23 cellular contexts compared by ENCODE assay signal in genomic region chr2:160006466-160006865, GRCh38. TPM values are rescaled to one million over a fixed set of nuclear protein-coding genes. Genes with fewer than 3 reads are reported as not detected.
A peak's percentile ranks its signal among the peaks of the same experiment; 100 is the strongest.
DNase-seq lines count a peak whose midpoint lies in the region; ATAC-seq and TF ChIP-seq lines count a peak whose summit lies in the region.
"Had no signal": no experiment of that assay in that cellular context is flagged by ENCODE, and none has a peak within 500 bp of the region (broad histone marks: within the 10 kb centered on the region; RNA-seq: fewer than 3 reads in every experiment).

No MANE protein-coding gene starts in this region.

- H3K9ac ChIP-seq in mesenchymal stem cell (ENCODE audit: low read length) = no peak overlapping the region

- no peaks in the 10 kb centered on the region for H3K27me3 Mint-ChIP-seq in stimulated activated naive B cell treated with anti-CD40 and anti-IgM and Interleukin-4, amounts not matched to agents 10 μg/mL and 1 μg/mL and 100 μg/mL, for 72 hours
- H3K27me3 Mint-ChIP-seq: brain had no signal

- 62% methylated on average over 2 of the region's 2 CpGs for WGBS in mesenchymal stem cell

- H3K27ac ChIP-seq in mesenchymal stem cell (ENCODE audit: low read length, poor library complexity, severe bottlenecking) = no peak overlapping the region
- H3K27ac ChIP-seq: SK-N-MC, transverse colon had no signal

- H3K4me2 ChIP-seq in mesenchymal stem cell (ENCODE audit: low read length, poor library complexity, severe bottlenecking) = no peak overlapping the region

- H2AK5ac ChIP-seq in mesenchymal stem cell (ENCODE audit: low read length, severe bottlenecking) = no peak overlapping the region

- no peak overlapping the region for H3K4ac ChIP-seq in mesenchymal stem cell (ENCODE audit: low read depth in 1 of 2, low read length in 2 of 2)

- in situ Hi-C loops in GM13977 (cut with MboI; ENCODE audit: low pct_unique_long_range_greater_than_20kb, low sequenced_read_pairs, unreplicated experiment) = no loop called here

- peak; percentile 85 for ATAC-seq in GM18511 (IDR thresholded peaks at IDR 0.05; ENCODE audit: unreplicated experiment)
- ATAC-seq in GM19463 (IDR thresholded peaks at IDR 0.05; ENCODE audit: unreplicated experiment) = peak; percentile 76
- ATAC-seq in HG03432 (IDR thresholded peaks at IDR 0.05; ENCODE audit: unreplicated experiment) = peak; percentile 75
- no peak for ATAC-seq in stimulated activated naive B cell treated with anti-CD40 and anti-IgM and Interleukin-4, amounts not matched to agents 10 μg/mL and 1 μg/mL and 100 μg/mL, for 72 hours (replicated peaks)
- ATAC-seq: activated CD4-positive, CD25-positive, alpha-beta regulatory T cell treated with anti-CD3 and anti-CD28 coated beads, Interleukin-2, amount 50 U/mL, for 24 hours; activated T-cell treated with anti-CD3 and anti-CD28 coated beads, Interleukin-2, amount 50 U/mL, for 72 hours had no signal

- no peak overlapping the region for H2AFZ ChIP-seq in mesenchymal stem cell (ENCODE audit: low read depth, low read length)

- no peaks in the 10 kb centered on the region for H3K27me3 ChIP-seq in mesenchymal stem cell (ENCODE audit: control insufficient read depth in 1 of 2, insufficient read depth in 1 of 2, low read length in 2 of 2)
- H3K27me3 ChIP-seq: transverse colon had no signal

- no peak overlapping the region for H3K27ac Mint-ChIP-seq in stimulated activated naive B cell treated with anti-CD40 and anti-IgM and Interleukin-4, amounts not matched to agents 10 μg/mL and 1 μg/mL and 100 μg/mL, for 72 hours
- H3K27ac Mint-ChIP-seq: activated naive CD8-positive, alpha-beta T cell treated with anti-CD3 and anti-CD28 coated beads for 36 hours; activated T-cell treated with anti-CD3 and anti-CD28 coated beads, Interleukin-2, amount 50 U/mL, for 72 hours had no signal

- H3K4me3 ChIP-seq in mesenchymal stem cell (ENCODE audit: insufficient read depth in 1 of 2, low read depth in 1 of 2, low read length in 2 of 2) (no peak overlapping the region), foreskin fibroblast (ENCODE audit: low read depth in 1 of 2, low read length in 2 of 2) (no peak overlapping the region)
- H3K4me3 ChIP-seq: SK-N-MC, transverse colon had no signal

- H4K8ac ChIP-seq in mesenchymal stem cell (ENCODE audit: low read length) = no peak overlapping the region

- H2BK12ac ChIP-seq in mesenchymal stem cell (ENCODE audit: low read length in 2 of 2) = no peak overlapping the region

- H3K36me3 Mint-ChIP-seq in stimulated activated naive B cell treated with anti-CD40 and anti-IgM and Interleukin-4, amounts not matched to agents 10 μg/mL and 1 μg/mL and 100 μg/mL, for 72 hours = no peaks in the 10 kb centered on the region
- H3K36me3 Mint-ChIP-seq: activated naive CD8-positive, alpha-beta T cell treated with anti-CD3 and anti-CD28 coated beads for 36 hours; brain; CD14-positive monocyte had no signal

- TF ChIP-seq CTCF in foreskin fibroblast (IDR thresholded peaks at IDR 0.05; ENCODE audit: low read depth, low read length) (no peak), GM13977 (IDR thresholded peaks at IDR 0.05; ENCODE audit: extremely low read depth, insufficient read depth, missing control alignments) (no peak)

- H3K9me3 Mint-ChIP-seq in stimulated activated naive B cell treated with anti-CD40 and anti-IgM and Interleukin-4, amounts not matched to agents 10 μg/mL and 1 μg/mL and 100 μg/mL, for 72 hours = no peaks in the 10 kb centered on the region
- H3K9me3 Mint-ChIP-seq: activated naive CD8-positive, alpha-beta T cell treated with anti-CD3 and anti-CD28 coated beads for 36 hours; activated T-cell treated with anti-CD3 and anti-CD28 coated beads, Interleukin-2, amount 50 U/mL, for 72 hours had no signal

- no peak overlapping the region for H3K4me3 Mint-ChIP-seq in stimulated activated naive B cell treated with anti-CD40 and anti-IgM and Interleukin-4, amounts not matched to agents 10 μg/mL and 1 μg/mL and 100 μg/mL, for 72 hours
- H3K4me3 Mint-ChIP-seq: activated naive CD8-positive, alpha-beta T cell treated with anti-CD3 and anti-CD28 coated beads for 36 hours; activated T-cell treated with anti-CD3 and anti-CD28 coated beads, Interleukin-2, amount 50 U/mL, for 72 hours; brain; CD14-positive monocyte had no signal

- no peaks in the 10 kb centered on the region for H3K9me3 ChIP-seq in mesenchymal stem cell (ENCODE audit: control insufficient read depth, low read length)
- H3K9me3 ChIP-seq: transverse colon had no signal

- no peak overlapping the region for H2BK5ac ChIP-seq in mesenchymal stem cell (ENCODE audit: low read depth, low read length, poor library complexity, severe bottlenecking)

- H3K23ac ChIP-seq in mesenchymal stem cell (ENCODE audit: low read length in 2 of 2) = no peak overlapping the region

- H3K36me3 ChIP-seq in mesenchymal stem cell (ENCODE audit: control insufficient read depth in 1 of 2, insufficient read depth in 2 of 2, low read depth in 1 of 2, low read length in 2 of 2) = peaks cover 19 to 69% of the 10 kb centered on the region in 2 experiments

- H3K4me1 ChIP-seq in mesenchymal stem cell (ENCODE audit: control insufficient read depth, insufficient read depth, low read depth, low read length) = no peaks in the 10 kb centered on the region
- H3K4me1 ChIP-seq: transverse colon had no signal

- no peak overlapping the region for H2BK120ac ChIP-seq in mesenchymal stem cell (ENCODE audit: low read depth, low read length)

- no peak overlapping the region for H3K18ac ChIP-seq in mesenchymal stem cell (ENCODE audit: low read depth in 1 of 2, low read length in 2 of 2)

- no peak overlapping the region for H3K14ac ChIP-seq in mesenchymal stem cell (ENCODE audit: low read length in 2 of 2)

- no peak overlapping the region for H4K91ac ChIP-seq in mesenchymal stem cell (ENCODE audit: low read length)

- no peaks in the 10 kb centered on the region for H3K79me1 ChIP-seq in mesenchymal stem cell (replicated peaks; ENCODE audit: low read length, poor library complexity, severe bottlenecking)

- H2BK15ac ChIP-seq in mesenchymal stem cell (ENCODE audit: low read depth, poor library complexity, severe bottlenecking) = no peak overlapping the region

- DNase-seq in mesenchymal stem cell (peak; percentile 29), SHP77 (lab: John Stamatoyannopoulos, UW) (no peak), foreskin fibroblast (no peak), GM13977 (ENCODE audit: low spot score) (no peak)
- no peak for DNase-seq in stimulated activated naive B cell treated with anti-CD40 and anti-IgM and Interleukin-4, amounts not matched to agents 10 μg/mL and 1 μg/mL and 100 μg/mL, for 72 hours
- DNase-seq: activated naive CD8-positive, alpha-beta T cell treated with anti-CD3 and anti-CD28 coated beads for 36 hours; activated T-cell treated with anti-CD3 and anti-CD28 coated beads, Interleukin-2, amount 50 U/mL, for 72 hours; DMS53; erythroblast; H7; NCI-H1694 treated with DMSO at 0.1 percent for 48 hours; NCI-H774; occipital lobe; stimulated activated naive CD4-positive, alpha-beta T cell; T1000; transverse colon had no signal

- H3K4me1 Mint-ChIP-seq in stimulated activated naive B cell treated with anti-CD40 and anti-IgM and Interleukin-4, amounts not matched to agents 10 μg/mL and 1 μg/mL and 100 μg/mL, for 72 hours = no peaks in the 10 kb centered on the region
- H3K4me1 Mint-ChIP-seq: activated naive CD8-positive, alpha-beta T cell treated with anti-CD3 and anti-CD28 coated beads for 36 hours; CD14-positive monocyte had no signal

RNA-seq across cellular contexts. Expression of gene PLA2R1, which starts 55.9 kb away (rescaled TPM):
- 6.5 TPM for polyA plus RNA-seq in mesenchymal stem cell (2013, experiment 1 of 2)
- 6.1 TPM for polyA plus RNA-seq in mesenchymal stem cell (2013, experiment 2 of 2)
- polyA plus RNA-seq: CD14-positive monocyte had no signal

Comparison
In these comparisons a context has a peak if more than half of its experiments do, and no peak if none do; other contexts are left out.
1. ATAC-seq: peak in GM18511 (single experiment), GM19463 (single experiment) and HG03432 (single experiment); none in stimulated activated naive B cell treated with anti-CD40 and anti-IgM and Interleukin-4, amounts not matched to agents 10 μg/mL and 1 μg/mL and 100 μg/mL, for 72 hours (0 of 2).